Comparison of ENCODE assay signal across 20 cellular contexts in genomic region chr4:109313168-109314133, GRCh38. TPM values are rescaled to one million over a fixed set of nuclear protein-coding genes. Genes with fewer than 3 reads are reported as not detected.
DNase-seq lines count a peak whose midpoint lies in the region; TF ChIP-seq lines count a peak whose summit lies in the region.
"Had no signal": no experiment of that assay in that cellular context is flagged by ENCODE, and none has a peak within 500 bp of the region (broad histone marks: within the 10 kb centered on the region; RNA-seq: fewer than 3 reads in every experiment).

No MANE protein-coding gene starts in this region.

- no peaks in the 10 kb centered on the region for H4K20me1 ChIP-seq in neural progenitor cell (ENCODE audit: low read depth)
- H4K20me1 ChIP-seq: BLaER1 treated with 17β-estradiol and CSF1 and Interleukin-3, amounts not matched to agents 10 nM and 100 nM had no signal

- no peak overlapping the region for H3K4me2 ChIP-seq in neural progenitor cell
- H3K4me2 ChIP-seq: BLaER1 treated with 17β-estradiol and CSF1 and Interleukin-3, amounts not matched to agents 10 nM and 100 nM had no signal

- no peaks in the 10 kb centered on the region for H3K36me3 ChIP-seq in neural progenitor cell
- H3K36me3 ChIP-seq: BLaER1 treated with 17β-estradiol and CSF1 and Interleukin-3, amounts not matched to agents 10 nM and 100 nM; HAP-1 had no signal

- H3K9me3 Mint-ChIP-seq in neural progenitor cell, result no peaks in the 10 kb centered on the region

- no peaks in the 10 kb centered on the region for H3K79me2 ChIP-seq in neural progenitor cell (ENCODE audit: low read depth)

- no peaks in the 10 kb centered on the region for H3K27me3 ChIP-seq in neural progenitor cell
- H3K27me3 ChIP-seq: BLaER1 treated with 17β-estradiol and CSF1 and Interleukin-3, amounts not matched to agents 10 nM and 100 nM had no signal

- no peaks in the 10 kb centered on the region for H3K4me1 ChIP-seq in neural progenitor cell

- H3K27me3 Mint-ChIP-seq in neural progenitor cell (ENCODE audit: insufficient read depth, low read depth), result peaks cover 3% of the 10 kb centered on the region

- H3K4me1 Mint-ChIP-seq in neural progenitor cell, result no peaks in the 10 kb centered on the region
- H3K4me1 Mint-ChIP-seq: CD4-positive, CD25-positive, alpha-beta regulatory T cell had no signal

- TF ChIP-seq CTCF in choroid plexus epithelial cell (conservative IDR thresholded peaks at IDR 0.05; ENCODE audit: low read depth, low read length) (no peak), neural progenitor cell (IDR thresholded peaks at IDR 0.05) (no peak)

- no peaks in the 10 kb centered on the region for H3K9me3 ChIP-seq in neural progenitor cell (ENCODE audit: low read depth)
- H3K9me3 ChIP-seq: HAP-1 had no signal

- H3K36me3 Mint-ChIP-seq in neural progenitor cell, result no peaks in the 10 kb centered on the region
- H3K36me3 Mint-ChIP-seq: CD4-positive, CD25-positive, alpha-beta regulatory T cell had no signal

- DNase-seq in COLO829 (ENCODE audit: low spot score) (peak; percentile 63), HT1080 (ENCODE audit: low read depth) (peak; percentile 32), choroid plexus epithelial cell (ENCODE audit: low read depth) (peak; percentile 3), neural progenitor cell (ENCODE audit: low spot score) (peak; percentile 22), DMS153 treated with DMSO at 0.1 percent for 48 hours (lab: John Stamatoyannopoulos, UW; ENCODE audit: unreplicated experiment) (no peak), SW480 (ENCODE audit: low spot score) (no peak), NCI-H526 treated with DMSO at 0.1 percent for 48 hours (lab: John Stamatoyannopoulos, UW) (no peak), NK-92 (lab: John Stamatoyannopoulos, UW; ENCODE audit: unreplicated experiment) (no peak)
- DNase-seq: ACHN; Calu3; CD4-positive, CD25-positive, alpha-beta regulatory T cell; DMS 273 treated with DMSO at 0.1 percent for 48 hours; DND-41; GF-D8; GOT3; HFFc6; KBM-7 had no signal

- H3K27ac ChIP-seq in neural progenitor cell, result peak overlapping the region; percentile 32
- H3K27ac ChIP-seq: BLaER1 treated with 17β-estradiol and CSF1 and Interleukin-3, amounts not matched to agents 10 nM and 100 nM had no signal

- H3F3A ChIP-seq in neural progenitor cell (ENCODE audit: low read depth), result peaks cover 16% of the 10 kb centered on the region

- no peak overlapping the region for H2AFZ ChIP-seq in neural progenitor cell (replicated peaks)

- no peak overlapping the region for H3K4me3 Mint-ChIP-seq in neural progenitor cell
- H3K4me3 Mint-ChIP-seq: CD4-positive, CD25-positive, alpha-beta regulatory T cell; HFFc6 had no signal

- no peak overlapping the region for H3K27ac Mint-ChIP-seq in neural progenitor cell
- H3K27ac Mint-ChIP-seq: CD4-positive, CD25-positive, alpha-beta regulatory T cell; HFFc6 had no signal

- H3K4me3 ChIP-seq in choroid plexus epithelial cell (ENCODE audit: low read depth, low read length) (no peak overlapping the region), neural progenitor cell (no peak overlapping the region)
- H3K4me3 ChIP-seq: BLaER1 treated with 17β-estradiol and CSF1 and Interleukin-3, amounts not matched to agents 10 nM and 100 nM; HAP-1 had no signal

- H3K9ac ChIP-seq in neural progenitor cell, result no peak overlapping the region
- H3K9ac ChIP-seq: BLaER1 treated with 17β-estradiol and CSF1 and Interleukin-3, amounts not matched to agents 10 nM and 100 nM had no signal

RNA-seq across cellular contexts. Expression of gene COL25A1, which starts 11.0 kb away (rescaled TPM):
- total RNA-seq in HT1080 (2014; rRNA removed; shearing (Covaris generic)), result 0.06 TPM in 1 of 2 replicates, not detected in the other
- 0.01 TPM in 1 of 2 replicates, not detected in the other for polyA plus RNA-seq in HT1080 (2015; cell fraction: cytosol; rRNA removed)
- polyA plus RNA-seq in HT1080 (2015; cell fraction: nucleus; rRNA removed), result 0.02 and 0.09 TPM in 2 replicates
- 1.3 and 2.0 TPM in 2 replicates for total RNA-seq in neural progenitor cell (ENCODE audit: low replicate concordance)
- total RNA-seq: A172; Calu3; CD4-positive, CD25-positive, alpha-beta regulatory T cell; HFFc6 had no signal

Comparison
In these comparisons a context has a peak if more than half of its experiments do, and no peak if none do; other contexts are left out.
1. DNase-seq: peak in COLO829 (single experiment), HT1080 (single experiment), choroid plexus epithelial cell (single experiment) and neural progenitor cell (single experiment); none in DMS153 treated with DMSO at 0.1 percent for 48 hours (single experiment), SW480 (single experiment), NCI-H526 treated with DMSO at 0.1 percent for 48 hours (single experiment) and NK-92 (single experiment).